Comparison of ENCODE assay signal across 8 cellular contexts in the genomic region with DNA sequence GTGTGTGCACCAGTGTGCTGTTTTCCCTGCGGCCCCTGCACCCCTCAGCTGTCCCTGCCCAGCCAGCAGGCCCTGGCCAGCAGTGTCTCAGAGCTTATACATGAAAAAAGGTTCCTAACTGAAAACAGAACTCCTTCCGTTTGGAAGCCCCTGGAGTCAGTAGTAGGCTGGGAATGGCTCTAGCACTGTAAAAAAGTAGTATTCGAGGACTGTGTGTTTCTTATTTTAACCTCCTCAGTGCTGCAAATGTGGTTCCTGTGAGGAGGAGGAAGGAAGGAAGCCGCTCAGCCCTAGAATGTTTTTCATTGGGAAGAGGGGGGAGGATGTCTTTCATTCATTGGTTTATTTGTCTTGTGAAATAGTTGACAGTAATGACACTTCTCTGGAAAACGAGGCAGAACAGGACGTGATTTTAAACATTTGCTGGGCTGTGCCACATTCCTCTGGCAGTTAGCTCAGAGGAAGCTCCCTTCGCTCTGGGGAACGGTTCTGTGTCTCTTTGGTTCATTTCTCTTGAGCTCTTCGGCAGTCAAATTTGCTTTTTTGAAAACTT.
DNase-seq lines count a peak whose midpoint lies in the region; ATAC-seq and TF ChIP-seq lines count a peak whose summit lies in the region.

No MANE protein-coding gene starts in this region.

- intact Hi-C loops in lower lobe of right lung (cut with DNase I), result no loop called here
- intact Hi-C loops in thyroid gland (cut with DNase I), result no loop called here

- H2AFZ ChIP-seq in ACC112 (ENCODE audit: low read length, unreplicated experiment), result no peak overlapping the region

- no peak for DNase-seq in GM12865 (ENCODE audit: low read depth)
- peak; percentile 77 to 93 for DNase-seq in SJSA1 (ENCODE audit: low read depth in 1 of 2, low spot score in 2 of 2)
- peak; percentile 80 to 89 for DNase-seq in dermis microvascular lymphatic vessel endothelial cell (ENCODE audit: low read depth in 2 of 2)
- no peak for DNase-seq in lower lobe of right lung
- DNase-seq in thyroid gland, result peak; percentile 69 to 73
- no peak for DNase-seq in stimulated activated CD4-positive, alpha-beta T cell treated with anti-CD3 and anti-CD28 coated beads, Interleukin-4, amount 100 ng/mL, for 4 hours
- DNase-seq in NCI-H2029 (lab: John Stamatoyannopoulos, UW), result no peak

- H3K4me3 ChIP-seq in ACC112 (ENCODE audit: low read depth, low read length) (peak overlapping the region; percentile 79), GM12865 (ENCODE audit: low read depth, low read length) (peak overlapping the region; percentile 97), SJSA1 (peak overlapping the region; percentile 53), lower lobe of right lung (peak overlapping the region; percentile 60), thyroid gland (replicated peaks in 1 of 3) (peak overlapping the region in 2 of 3 donors; percentile 15 to 59)

- peak; percentile 52 to 55 for ATAC-seq in lower lobe of right lung

- H3K27ac ChIP-seq in ACC112 (ENCODE audit: low read depth, low read length) (peak overlapping the region; percentile 96), SJSA1 (peak overlapping the region; percentile 99), lower lobe of right lung (peak overlapping the region; percentile 88), thyroid gland (peak overlapping the region; percentile 78 to 96 (median 95))

- H3K79me2 ChIP-seq in ACC112 (ENCODE audit: control insufficient read depth, insufficient read depth, low read length, unreplicated experiment), result peaks cover 64% of the 10 kb centered on the region

- no peaks in the 10 kb centered on the region for H3K9me3 ChIP-seq in SJSA1 (replicated peaks)
- H3K9me3 ChIP-seq in lower lobe of right lung, result no peaks in the 10 kb centered on the region
- no peaks in the 10 kb centered on the region for H3K9me3 ChIP-seq in thyroid gland

- 6 to 7% methylated on average over 9 of the region's 9 CpGs for WGBS in thyroid gland, 2 donors

- TF ChIP-seq CTCF in GM12865 (IDR thresholded peaks at IDR 0.05; ENCODE audit: insufficient read depth, low read depth, low read length, missing control alignments), result no peak
- TF ChIP-seq CTCF in lower lobe of right lung (IDR thresholded peaks at IDR 0.05), result no peak
- no peak for TF ChIP-seq CTCF in thyroid gland (IDR thresholded peaks at IDR 0.05)

- peak; percentile 29 to 85 for TF ChIP-seq POLR2A in thyroid gland (IDR thresholded peaks at IDR 0.05)

- H3K27me3 ChIP-seq in ACC112 (ENCODE audit: insufficient read depth, low read length) (no peaks in the 10 kb centered on the region), SJSA1 (replicated peaks) (no peaks in the 10 kb centered on the region), lower lobe of right lung (ENCODE audit: low read depth) (no peaks in the 10 kb centered on the region), thyroid gland (no peaks in the 10 kb centered on the region)

- H3K36me3 ChIP-seq in ACC112 (ENCODE audit: insufficient read depth, low read length) (no peaks in the 10 kb centered on the region), SJSA1 (peaks cover 11% of the 10 kb centered on the region), lower lobe of right lung (no peaks in the 10 kb centered on the region), thyroid gland (no peaks in the 10 kb centered on the region)

- H3K4me1 ChIP-seq in ACC112 (ENCODE audit: control insufficient read depth, insufficient read depth, low read length, unreplicated experiment), result peaks cover 58% of the 10 kb centered on the region
- H3K4me1 ChIP-seq in SJSA1 (replicated peaks), result peaks cover 32% of the 10 kb centered on the region
- peaks cover 78% of the 10 kb centered on the region for H3K4me1 ChIP-seq in lower lobe of right lung
- peaks cover 36 to 68% of the 10 kb centered on the region in 2 donors for H3K4me1 ChIP-seq in thyroid gland

Comparison
In these comparisons a context has a peak if more than half of its experiments do, and no peak if none do; other contexts are left out.
1. H3K4me3 ChIP-seq: peak in every context shown above with its lines; median percentile 97 in GM12865; 79 in ACC112; 60 in lower lobe of right lung; 53 in SJSA1; 37 in thyroid gland.
2. DNase-seq: peak in SJSA1 (2 of 2), dermis microvascular lymphatic vessel endothelial cell (2 of 2) and thyroid gland (2 of 2); none in GM12865 (single experiment), lower lobe of right lung (single experiment), stimulated activated CD4-positive, alpha-beta T cell treated with anti-CD3 and anti-CD28 coated beads, Interleukin-4, amount 100 ng/mL, for 4 hours (0 of 2) and NCI-H2029 (single experiment).
3. Peak in every context shown above with its lines, with median percentiles within 50 percentile points of each other: H3K27ac ChIP-seq.